8 cellular contexts compared by ENCODE assay signal in the genomic region with DNA sequence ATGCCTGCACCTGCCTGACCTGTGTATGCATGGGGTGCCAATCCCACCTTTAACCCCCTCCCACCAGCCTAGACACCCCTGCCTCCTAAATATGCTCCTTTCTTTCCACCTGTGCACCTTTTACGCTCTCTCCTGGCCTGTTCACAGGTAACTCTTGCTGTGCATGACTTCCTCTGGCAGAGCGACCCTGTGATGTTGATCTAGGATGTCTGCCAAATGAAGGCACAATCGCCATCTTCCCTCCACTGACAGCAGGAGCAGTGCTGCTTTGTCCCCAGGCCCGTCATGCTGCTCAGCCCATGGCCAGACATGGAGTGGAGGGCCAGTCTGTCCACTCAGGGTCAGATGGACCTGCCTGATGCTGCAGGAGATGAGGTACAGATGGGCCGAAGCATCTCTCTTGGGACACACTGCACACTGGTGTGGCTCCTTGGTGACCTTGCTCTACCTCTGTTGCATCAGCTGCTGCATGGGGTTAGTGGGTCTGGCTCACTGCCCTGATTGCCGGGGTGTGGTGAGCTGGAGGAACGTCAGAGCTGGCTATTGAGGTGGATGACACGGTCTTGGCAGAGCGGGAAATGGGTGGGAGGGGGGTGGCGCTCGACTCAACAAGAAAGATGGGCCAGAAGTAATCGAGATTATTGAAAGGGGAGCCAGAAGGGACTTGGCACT.
A peak's percentile ranks its signal among the peaks of the same experiment; 100 is the strongest.
DNase-seq lines count a peak whose midpoint lies in the region; ATAC-seq lines count a peak whose summit lies in the region.
"Had no signal": no experiment of that assay in that cellular context is flagged by ENCODE, and none has a peak within 500 bp of the region (broad histone marks: within the 10 kb centered on the region; RNA-seq: fewer than 3 reads in every experiment).

No MANE protein-coding gene starts in this region.

- in situ Hi-C loops in GM23248 (cut with MboI): no loop called here

- H3K4me1 ChIP-seq in GM23248 (ENCODE audit: insufficient read depth) (peaks cover 29% of the 10 kb centered on the region), esophagus (ENCODE audit: control insufficient read depth in 2 of 2, insufficient read depth in 2 of 2, low read length in 1 of 2) (peaks cover 10 to 48% of the 10 kb centered on the region in 2 donors)

- H3F3A ChIP-seq in GM23248 (ENCODE audit: insufficient read depth): peaks cover 11% of the 10 kb centered on the region; the same call in 1 of the 2 replicates

- H3K9ac ChIP-seq in GM23248: no peak overlapping the region

- no peaks in the 10 kb centered on the region for H4K20me1 ChIP-seq in GM23248 (ENCODE audit: insufficient read depth)

- WGBS in GM23248 (ENCODE audit: low coverage in 1 of 2, low lambda C conversion rate in 2 of 2, missing lambda C conversion rate in 2 of 2), 2 experiments: 31 to 32% methylated on average over 12 of the region's 12 CpGs
- WGBS in esophagus, 2 donors: 39 to 50% methylated on average over 12 of the region's 12 CpGs

- no peak overlapping the region for H3K4me2 ChIP-seq in GM23248 (ENCODE audit: unreplicated experiment)

- DNase-seq in GM23248 (peak; percentile 89), NCI-H748 treated with DMSO at 0.1 percent for 48 hours (lab: John Stamatoyannopoulos, UW) (peak; percentile 38), skeletal muscle cell (ENCODE audit: low read depth) (peak; percentile 52), NCI-H187 treated with DMSO at 0.1 percent for 48 hours (lab: John Stamatoyannopoulos, UW) (no peak)
- DNase-seq: naive B cell had no signal

- no peaks in the 10 kb centered on the region for H3K9me3 ChIP-seq in GM23248 (ENCODE audit: low read depth)
- H3K9me3 ChIP-seq in esophagus (ENCODE audit: control insufficient read depth in 2 of 2, insufficient read depth in 1 of 2, low read depth in 1 of 2, low read length in 1 of 2): no peaks in the 10 kb centered on the region

- no peaks in the 10 kb centered on the region for H3K27me3 ChIP-seq in GM23248 (replicated peaks; ENCODE audit: insufficient read depth)
- no peaks in the 10 kb centered on the region for H3K27me3 ChIP-seq in esophagus (ENCODE audit: control insufficient read depth in 1 of 2, insufficient read depth in 2 of 2, low read length in 2 of 2)

- no peaks in the 10 kb centered on the region for H3K9me2 ChIP-seq in GM23248 (ENCODE audit: insufficient read depth)

- ATAC-seq in GM21529 (IDR thresholded peaks at IDR 0.05; ENCODE audit: unreplicated experiment) (no peak), HG02610 (IDR thresholded peaks at IDR 0.05; ENCODE audit: unreplicated experiment) (no peak)

- no peaks in the 10 kb centered on the region for H3K79me2 ChIP-seq in GM23248 (ENCODE audit: insufficient read depth)

- H3K27ac ChIP-seq in GM23248 (no peak overlapping the region), esophagus (ENCODE audit: low read depth in 2 of 2, low read length in 1 of 2) (peak overlapping the region; percentile 91 to 97)

- H3K36me3 ChIP-seq in GM23248 (ENCODE audit: low read depth) (no peaks in the 10 kb centered on the region), esophagus (ENCODE audit: control insufficient read depth in 2 of 2, insufficient read depth in 2 of 2, low read length in 1 of 2) (no peaks in the 10 kb centered on the region)

- H3K4me3 ChIP-seq in GM23248 (no peak overlapping the region), esophagus (ENCODE audit: low read depth in 1 of 2, low read length in 2 of 2) (peak overlapping the region; percentile 7 to 29), skeletal muscle cell (ENCODE audit: low read depth, low read length) (no peak overlapping the region)

- no peak overlapping the region for H2AFZ ChIP-seq in GM23248

Comparison
In these comparisons a context has a peak if more than half of its experiments do, and no peak if none do; other contexts are left out.
1. H3K4me3 ChIP-seq: peak in esophagus (2 of 2); none in GM23248 (single experiment) and skeletal muscle cell (single experiment).